7 cellular contexts compared by ENCODE assay signal in the genomic region with DNA sequence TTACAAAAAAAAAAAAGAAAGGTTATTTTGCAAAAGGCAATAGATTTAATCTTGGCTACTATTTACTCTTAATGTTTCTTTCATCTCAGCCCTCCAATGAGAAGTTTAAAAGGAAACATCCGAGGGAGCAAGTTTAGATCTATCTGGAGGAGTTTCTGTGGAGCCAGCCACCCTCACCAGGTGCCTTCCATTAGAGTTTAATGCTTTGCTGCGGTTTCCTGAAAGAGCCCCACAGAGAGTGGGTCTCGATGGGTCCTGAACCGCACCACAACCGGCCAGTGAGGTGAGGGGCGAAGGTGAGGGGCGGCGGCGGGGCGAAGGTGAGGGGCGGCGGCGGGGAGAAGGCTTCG. TPM values are rescaled to one million over a fixed set of nuclear protein-coding genes. Genes with fewer than 3 reads are reported as not detected.
DNase-seq lines count a peak whose midpoint lies in the region; ATAC-seq lines count a peak whose summit lies in the region.

No MANE protein-coding gene starts in this region.

- DNase-seq in right cardiac atrium, result no peak
- DNase-seq in stimulated activated naive CD4-positive, alpha-beta T cell treated with Interleukin-2 at 50 U/mL for 16 hours (lab: John Stamatoyannopoulos, UW), result no peak

- H3K4me3 ChIP-seq in right cardiac atrium (ENCODE audit: low read length) (peak overlapping the region; percentile 65), skeletal muscle satellite cell (ENCODE audit: low read length) (peak overlapping the region; percentile 90)

- peak overlapping the region; percentile 72 for H3K27ac ChIP-seq in right cardiac atrium (ENCODE audit: low read length)

- peak overlapping the region; percentile 89 for H3K9ac ChIP-seq in skeletal muscle satellite cell (ENCODE audit: low read depth, low read length)

- H3K4me2 ChIP-seq in skeletal muscle satellite cell (ENCODE audit: low read length), result peak overlapping the region; percentile 98

- H3K4me1 Mint-ChIP-seq in activated naive CD4-positive, alpha-beta T cell treated with anti-CD3 and anti-CD28 coated beads, Interleukin-2, amount 50 U/mL, for 24 hours, result peaks cover 10% of the 10 kb centered on the region

- no peaks in the 10 kb centered on the region for H3K27me3 ChIP-seq in right cardiac atrium (ENCODE audit: control insufficient read depth, insufficient read depth)
- H3K27me3 ChIP-seq in skeletal muscle satellite cell (ENCODE audit: control insufficient read depth, insufficient read depth, low read length), result no peaks in the 10 kb centered on the region

- no peaks in the 10 kb centered on the region for H3K36me3 Mint-ChIP-seq in activated naive CD4-positive, alpha-beta T cell treated with anti-CD3 and anti-CD28 coated beads, Interleukin-2, amount 50 U/mL, for 24 hours

- peak overlapping the region; percentile 87 for H3K4me3 Mint-ChIP-seq in activated naive CD4-positive, alpha-beta T cell treated with anti-CD3 and anti-CD28 coated beads, Interleukin-2, amount 50 U/mL, for 24 hours

- intact Hi-C loops in right cardiac atrium (cut with DNase I), result loop anchor here in 1 of 4 donors (10.0 kb wide), 1 partner anchor 282 kb away; no protein-coding TSS in a partner anchor

- no peaks in the 10 kb centered on the region for H3K36me3 ChIP-seq in skeletal muscle satellite cell (ENCODE audit: insufficient read depth, low read length)

- H3K9me3 ChIP-seq in right cardiac atrium (ENCODE audit: control insufficient read depth, low read length) (no peaks in the 10 kb centered on the region), skeletal muscle satellite cell (replicated peaks; ENCODE audit: low read length) (no peaks in the 10 kb centered on the region)

- WGBS in right cardiac atrium, result 1% methylated on average over 14 of the region's 14 CpGs

- H3K4me1 ChIP-seq in right cardiac atrium (ENCODE audit: control insufficient read depth, insufficient read depth, low read length), result no peaks in the 10 kb centered on the region
- peaks cover 10% of the 10 kb centered on the region for H3K4me1 ChIP-seq in skeletal muscle satellite cell (ENCODE audit: control insufficient read depth, insufficient read depth, low read length)

- H3K9me3 Mint-ChIP-seq in activated naive CD4-positive, alpha-beta T cell treated with anti-CD3 and anti-CD28 coated beads, Interleukin-2, amount 50 U/mL, for 24 hours, result no peaks in the 10 kb centered on the region

- ATAC-seq in GM19372 (IDR thresholded peaks at IDR 0.05; ENCODE audit: low read depth, unreplicated experiment) (peak; percentile 1), HG03354 (IDR thresholded peaks at IDR 0.05; ENCODE audit: poor library complexity, severe bottlenecking, unreplicated experiment) (peak; percentile 2), right cardiac atrium (peak; percentile 25 to 39), HG03196 (IDR thresholded peaks at IDR 0.05; ENCODE audit: unreplicated experiment) (no peak)

- peak overlapping the region; percentile 92 for H3K27ac Mint-ChIP-seq in activated naive CD4-positive, alpha-beta T cell treated with anti-CD3 and anti-CD28 coated beads, Interleukin-2, amount 50 U/mL, for 24 hours

- no peaks in the 10 kb centered on the region for H3K27me3 Mint-ChIP-seq in activated naive CD4-positive, alpha-beta T cell treated with anti-CD3 and anti-CD28 coated beads, Interleukin-2, amount 50 U/mL, for 24 hours

RNA-seq across cellular contexts. Expression of gene PRKN, which starts 0.6 kb away (rescaled TPM):
- total RNA-seq in right cardiac atrium, result 10 to 100 TPM; 20.2 to 33.0 (median 24.9) TPM
- 9.6 TPM for polyA plus RNA-seq in right cardiac atrium
- total RNA-seq in skeletal muscle satellite cell (2012; rRNA removed), result 0.66 and 2.0 TPM in 2 replicates

RNA-seq across cellular contexts. Expression of gene PACRG, which starts 0.8 kb away (rescaled TPM):
- total RNA-seq in right cardiac atrium, result 1 to 10 TPM; 3.9 to 9.4 (median 4.8) TPM
- 4.9 TPM for polyA plus RNA-seq in right cardiac atrium
- total RNA-seq in skeletal muscle satellite cell (2012; rRNA removed), result 0.51 TPM in 1 of 2 replicates, not detected in the other
